ENCODE assay signal across 8 cellular contexts in genomic region chr12:110502449-110502738, GRCh38. TPM values are rescaled to one million over a fixed set of nuclear protein-coding genes. Genes with fewer than 3 reads are reported as not detected.
DNase-seq lines count a peak whose midpoint lies in the region; ATAC-seq and TF ChIP-seq lines count a peak whose summit lies in the region.

No MANE protein-coding gene starts in this region.

- H3K4me3 ChIP-seq in RWPE2 (ENCODE audit: severe bottlenecking) = peak overlapping the region; percentile 66
- peak overlapping the region; percentile 90 for H3K4me3 ChIP-seq in fibroblast of the aortic adventitia (ENCODE audit: low read depth, low read length)
- peak overlapping the region in 7 of 8 donors; percentile 58 to 98 (median 91) for H3K4me3 ChIP-seq in spleen

- 38 to 60% (median 45%) methylated on average over 7 of the region's 7 CpGs for WGBS in spleen, 5 donors

- TF ChIP-seq POLR2A in spleen (IDR thresholded peaks at IDR 0.05) = no peak

- ATAC-seq in RWPE2 (ENCODE audit: low read depth) = no peak
- ATAC-seq in GM18519 (IDR thresholded peaks at IDR 0.05; ENCODE audit: low FRiP score, unreplicated experiment) = no peak
- no peak for ATAC-seq in GM21825 (IDR thresholded peaks at IDR 0.05; ENCODE audit: unreplicated experiment)

- DNase-seq in T-helper 1 cell (no peak), RWPE2 (ENCODE audit: low spot score) (no peak), fibroblast of the aortic adventitia (ENCODE audit: low read depth) (no peak), spleen (no peak), MV-4-11 (lab: John Stamatoyannopoulos, UW) (no peak)

- peaks cover 4% of the 10 kb centered on the region for H3K27me3 Mint-ChIP-seq in T-helper 1 cell treated with Interleukin-12 subunit alpha and Interleukin-12 subunit beta and Interleukin-4 antibody, amounts not matched to agents 30 μg/mL and 1 μg/mL, for 36 hours (ENCODE audit: low read depth)

- TF ChIP-seq CTCF in RWPE2 (IDR thresholded peaks at IDR 0.05; ENCODE audit: poor library complexity, severe bottlenecking) = no peak
- TF ChIP-seq CTCF in fibroblast of the aortic adventitia (IDR thresholded peaks at IDR 0.05; ENCODE audit: insufficient read depth, low read length) = no peak
- TF ChIP-seq CTCF in spleen (IDR thresholded peaks at IDR 0.05 in 8 of 11, conservative IDR thresholded peaks at IDR 0.05 in 3 of 11) = peak in 1 of 11 experiments; percentile 1

- H3K36me3 Mint-ChIP-seq in T-helper 1 cell treated with Interleukin-12 subunit alpha and Interleukin-12 subunit beta and Interleukin-4 antibody, amounts not matched to agents 30 μg/mL and 1 μg/mL, for 36 hours (ENCODE audit: low read depth) = peaks cover 18% of the 10 kb centered on the region

- H3K27ac ChIP-seq in RWPE2 (ENCODE audit: poor library complexity, severe bottlenecking) (peak overlapping the region; percentile 84), spleen (peak overlapping the region; percentile 67 to 99 (median 96))

- H3K4me1 ChIP-seq in RWPE2 (ENCODE audit: insufficient read depth, poor library complexity, severe bottlenecking) = peaks cover 31% of the 10 kb centered on the region
- H3K4me1 ChIP-seq in spleen = peaks cover 24 to 52% (median 42%) of the 10 kb centered on the region in 6 donors

- peaks cover 8% of the 10 kb centered on the region for H3K9me3 Mint-ChIP-seq in T-helper 1 cell treated with Interleukin-12 subunit alpha and Interleukin-12 subunit beta and Interleukin-4 antibody, amounts not matched to agents 30 μg/mL and 1 μg/mL, for 36 hours

- peak overlapping the region; percentile 98 for H3K27ac Mint-ChIP-seq in T-helper 1 cell treated with Interleukin-12 subunit alpha and Interleukin-12 subunit beta and Interleukin-4 antibody, amounts not matched to agents 30 μg/mL and 1 μg/mL, for 36 hours

- H3K4me3 Mint-ChIP-seq in T-helper 1 cell treated with Interleukin-12 subunit alpha and Interleukin-12 subunit beta and Interleukin-4 antibody, amounts not matched to agents 30 μg/mL and 1 μg/mL, for 36 hours = peak overlapping the region; percentile 96

- H3K27me3 ChIP-seq in RWPE2 (ENCODE audit: insufficient read depth, poor library complexity, severe bottlenecking) (no peaks in the 10 kb centered on the region), spleen (replicated peaks in 1 of 7) (no peaks in the 10 kb centered on the region)

- peaks cover 28% of the 10 kb centered on the region for H3K4me1 Mint-ChIP-seq in T-helper 1 cell treated with Interleukin-12 subunit alpha and Interleukin-12 subunit beta and Interleukin-4 antibody, amounts not matched to agents 30 μg/mL and 1 μg/mL, for 36 hours (ENCODE audit: low read depth)

- H3K9me3 ChIP-seq in RWPE2 (ENCODE audit: severe bottlenecking) = no peaks in the 10 kb centered on the region
- no peaks in the 10 kb centered on the region for H3K9me3 ChIP-seq in spleen

- intact Hi-C loops in spleen (cut with DNase I; ENCODE audit: low total_unique reads) = loop anchor here (10.0 kb wide), 1 partner anchor 48 kb away; the partner anchor contains the start of gene ARPC3

- H3K36me3 ChIP-seq in RWPE2 (ENCODE audit: low read depth) (peaks cover 30% of the 10 kb centered on the region), spleen (peaks cover 0 to 10% (median 0%) of the 10 kb centered on the region in 6 donors)

RNA-seq across cellular contexts. Expression of gene RAD9B, which starts 0.3 kb away (rescaled TPM):
- total RNA-seq in fibroblast of the aortic adventitia (ENCODE audit: low replicate concordance) (2.3 and 5.5 TPM in 2 replicates), spleen (1 to 10 TPM in 6 of 7 donors, under 1 TPM in 1; 0.67 to 2.2 (median 1.4) TPM)
- under 1 TPM; 0.35 to 0.74 (median 0.61) TPM for polyA plus RNA-seq in spleen

RNA-seq across cellular contexts. Expression of gene VPS29, which starts 0.5 kb away (rescaled TPM):
- total RNA-seq in fibroblast of the aortic adventitia (ENCODE audit: low replicate concordance) (83.2 and 88.9 TPM in 2 replicates), spleen (100 to 1,000 TPM in 4 of 7 donors, 10 to 100 TPM in 3; 77.9 to 131 (median 103) TPM)
- 100 to 1,000 TPM; 152 to 228 (median 193) TPM for polyA plus RNA-seq in spleen

RNA-seq across cellular contexts. Expression of gene FAM216A, which starts 33.7 kb away (rescaled TPM):
- total RNA-seq in fibroblast of the aortic adventitia (ENCODE audit: low replicate concordance) (16.4 and 17.4 TPM in 2 replicates), spleen (10 to 100 TPM in 2 of 7 donors, 1 to 10 TPM in 5; 6.9 to 19.4 (median 8.1) TPM)
- polyA plus RNA-seq in spleen = 10 to 100 TPM; 10.1 to 17.5 (median 15.9) TPM

RNA-seq across cellular contexts. Expression of gene GPN3, which starts 34.3 kb away (rescaled TPM):
- total RNA-seq in fibroblast of the aortic adventitia (ENCODE audit: low replicate concordance) = 15.9 and 27.4 TPM in 2 replicates
- total RNA-seq in spleen = 10 to 100 TPM; 12.5 to 29.9 (median 19.8) TPM
- polyA plus RNA-seq in spleen = 10 to 100 TPM; 11.6 to 21.2 (median 18.7) TPM

RNA-seq across cellular contexts. Expression of gene ARPC3, which starts 52.3 kb away (rescaled TPM):
- total RNA-seq in fibroblast of the aortic adventitia (ENCODE audit: low replicate concordance) = 289 and 391 TPM in 2 replicates
- total RNA-seq in spleen = 100 to 1,000 TPM; 301 to 568 (median 353) TPM
- 100 to 1,000 TPM; 614 to 762 (median 699) TPM for polyA plus RNA-seq in spleen
